ENCODE assay signal across 8 cellular contexts in genomic region chr3:129627350-129628168, GRCh38. TPM values are rescaled to one million over a fixed set of nuclear protein-coding genes. Genes with fewer than 3 reads are reported as not detected.
DNase-seq lines count a peak whose midpoint lies in the region; ATAC-seq, FAIRE-seq and TF ChIP-seq lines count a peak whose summit lies in the region.

No MANE protein-coding gene starts in this region.

- peak; percentile 94 for DNase-seq in ELF-1 (ENCODE audit: low read depth, low spot score)
- peak; percentile 46 for DNase-seq in NCI-H1436 treated with DMSO at 0.1 percent for 48 hours (lab: John Stamatoyannopoulos, UW)
- peak in 2 of 3 donors; percentile 33 to 49 for DNase-seq in T-helper 17 cell
- DNase-seq in GM12878 (ENCODE audit: low read depth, low spot score): peak; percentile 45
- peak in 45 of 51 donors; percentile 14 to 87 (median 62) for DNase-seq in hypothalamus (lab: John Stamatoyannopoulos, UW)
- peak; percentile 76 for DNase-seq in renal cortical epithelial cell (ENCODE audit: low read depth)

- intact Hi-C loops in GM12878 (cut with micrococcal nuclease; ENCODE audit: unreplicated experiment): loop anchor here (1.0 to 10.0 kb wide), 4 partner anchors 137 to 307 kb away; no protein-coding TSS in a partner anchor

- CTCF ChIA-PET in HEK293 (lab: Yijun Ruan, JAX): interaction anchor here (0.6 to 2.0 kb wide), 11 partner anchors 11 to 314 kb away, joined by 3 to 8 read pairs (median 4); no protein-coding TSS in a partner anchor
- CTCF ChIA-PET in GM12878 (lab: Yijun Ruan, JAX): interaction anchor here (0.7 to 4.3 kb wide), 22 partner anchors 10 to 1010 kb away, joined by 3 to 30 read pairs (median 4); no protein-coding TSS in a partner anchor

- POLR2A ChIA-PET in HEK293 (lab: Yijun Ruan, JAX) (no interaction called here), GM12878 (lab: Charles Lee) (interaction anchor here (0.5 to 1.9 kb wide), 2 partner anchors 228 to 265 kb away, joined by 6 read pairs; no protein-coding TSS in a partner anchor)

- BruUV-seq in GM12878 (replicated peaks; lab: Mats Ljungman, UMichigan): TSS peak; percentile 89

- SMC1A ChIA-PET in GM12878 (lab: Charles Lee; ENCODE audit: uncharacterized antibody, unreplicated experiment): interaction anchor here (0.6 to 2.1 kb wide), 10 partner anchors 10 to 266 kb away, joined by 3 to 12 read pairs (median 4); partner anchors contain the start of gene TMCC1

- WGBS in GM12878 (ENCODE audit: insufficient coverage, insufficient replicate concordance, low lambda C conversion rate, missing lambda C conversion rate): 4% methylated on average over 33 of the region's 38 CpGs

- ATAC-seq in T-helper 17 cell (peak; percentile 83), GM12878 (peak; percentile 68), HG03571 (IDR thresholded peaks at IDR 0.05; ENCODE audit: unreplicated experiment) (no peak)

- H4K20me1 ChIP-seq in GM12878 (ENCODE audit: control insufficient read depth, insufficient read depth): no peaks in the 10 kb centered on the region

- RAD21 ChIA-PET in GM12878 (lab: Charles Lee; ENCODE audit: unreplicated experiment): interaction anchor here (0.7 to 1.7 kb wide), 10 partner anchors 102 to 378 kb away, joined by 3 to 12 read pairs (median 4); partner anchors contain the start of gene COPG1

- FAIRE-seq in GM12878 (lab: Jason Lieb, UNC): peak; percentile 68

- H3K4me1 ChIP-seq in HEK293 (ENCODE audit: control insufficient read depth, insufficient read depth, low read length): peaks cover 3% of the 10 kb centered on the region; the same call in 1 of the 2 replicates
- H3K4me1 ChIP-seq in GM12878 (ENCODE audit: control insufficient read depth, insufficient read depth, low read length): no peaks in the 10 kb centered on the region; the same call in 1 of the 2 replicates

- peak overlapping the region; percentile 45; the same call in 1 of the 2 replicates for H3K4me3 ChIP-seq in HEK293 (ENCODE audit: low read depth, low read length)
- H3K4me3 ChIP-seq in GM12878: peak overlapping the region; percentile 84

- H3K36me3 Mint-ChIP-seq in T-helper 17 cell (ENCODE audit: low read depth): no peaks in the 10 kb centered on the region

- H3K27ac ChIP-seq in HEK293 (ENCODE audit: extremely low read depth, low read depth, low read length): peak overlapping the region; percentile 54; the same call in 1 of the 2 replicates
- H3K27ac ChIP-seq in GM12878 (ENCODE audit: control insufficient read depth, insufficient read depth): peak overlapping the region; percentile 65

- in situ Hi-C loops in GM12878 (cut with MboI): no loop called here

- peak; percentile 90 for TF ChIP-seq RAD21 in GM12878 (IDR thresholded peaks at IDR 0.05; ENCODE audit: insufficient read depth, low read depth, low read length)

- H3K27me3 ChIP-seq in GM12878 (replicated peaks in 1 of 2; ENCODE audit: control insufficient read depth in 2 of 2, insufficient read depth in 2 of 2, low read length in 1 of 2): no peaks in the 10 kb centered on the region; a peak in 1 of 4 replicates

- no peak for TF ChIP-seq EP300 in GM12878 (IDR thresholded peaks at IDR 0.05; ENCODE audit: borderline replicate concordance in 1 of 2, control insufficient read depth in 1 of 2, low read depth in 2 of 2, low read length in 2 of 2)

- H3K79me2 ChIP-seq in GM12878 (ENCODE audit: control insufficient read depth, insufficient read depth, low read length): no peaks in the 10 kb centered on the region; the same call in 1 of the 2 replicates

- peak overlapping the region; percentile 96 for H2AFZ ChIP-seq in GM12878 (ENCODE audit: control insufficient read depth, low read depth, low read length)

- no peak for TF ChIP-seq POLR2A in GM12878 (IDR thresholded peaks at IDR 0.05; ENCODE audit: low read depth, low read length)

- H3K36me3 ChIP-seq in HEK293 (ENCODE audit: control insufficient read depth in 2 of 2, insufficient read depth in 1 of 2, low read length in 2 of 2): no peaks in the 10 kb centered on the region
- H3K36me3 ChIP-seq in GM12878 (ENCODE audit: control insufficient read depth in 2 of 2, insufficient read depth in 2 of 2, low read length in 1 of 2): no peaks in the 10 kb centered on the region

- peak overlapping the region; percentile 66 for H3K27ac Mint-ChIP-seq in T-helper 17 cell

- H3K9ac ChIP-seq in GM12878 (ENCODE audit: control insufficient read depth, insufficient read depth, low read length): peak overlapping the region; percentile 72

- H3K9me3 ChIP-seq in HEK293 (ENCODE audit: control insufficient read depth, insufficient read depth, low read depth, low read length): no peaks in the 10 kb centered on the region
- no peaks in the 10 kb centered on the region for H3K9me3 ChIP-seq in T-helper 17 cell (ENCODE audit: control insufficient read depth, low read length, poor library complexity, severe bottlenecking)
- no peaks in the 10 kb centered on the region for H3K9me3 ChIP-seq in GM12878 (replicated peaks; ENCODE audit: control insufficient read depth, insufficient read depth, low read length)

- H3K4me1 Mint-ChIP-seq in T-helper 17 cell: peaks cover 15% of the 10 kb centered on the region

- H3K4me2 ChIP-seq in GM12878 (ENCODE audit: control insufficient read depth, insufficient read depth): peak overlapping the region; percentile 99

- TF ChIP-seq CTCF in HEK293 (tag by site-specific recombination; IDR thresholded peaks at IDR 0.05): 0 out of 2 replicates have a peak, but pooled peaks have one; percentile 32
- TF ChIP-seq CTCF in GM12878 (IDR thresholded peaks at IDR 0.05 in 2 of 3, conservative IDR thresholded peaks at IDR 0.05 in 1 of 3; ENCODE audit: control insufficient read depth in 2 of 3, extremely low read depth in 1 of 3, insufficient read depth in 1 of 3, low read depth in 3 of 3, low read length in 3 of 3): peak; percentile 85 to 92 (median 90)

- H3K27me3 Mint-ChIP-seq in T-helper 17 cell: no peaks in the 10 kb centered on the region

- H3K4me3 Mint-ChIP-seq in T-helper 17 cell: peak overlapping the region; percentile 91

TF ChIP-seq in HEK293, 187 proteins besides CTCF, POLR2A, EP300 and RAD21 (continues in another document):
- no peak for TF ChIP-seq ZNF274 (IDR thresholded peaks at IDR 0.05; ENCODE audit: low read length)
- no peak for TF ChIP-seq ZNF274 (tag by site-specific recombination; IDR thresholded peaks at IDR 0.05; ENCODE audit: borderline replicate concordance)

TF ChIP-seq in GM12878, 131 proteins besides CTCF, POLR2A, EP300 and RAD21 (continues in another document):
- TF ChIP-seq PAX5 (IDR thresholded peaks at IDR 0.05; ENCODE audit: borderline replicate concordance, low read depth, low read length): no peak
- TF ChIP-seq CBX3 (IDR thresholded peaks at IDR 0.05; ENCODE audit: borderline replicate concordance, low read depth): no peak
- no peak for TF ChIP-seq ZNF622 (IDR thresholded peaks at IDR 0.05)
- 0 out of 2 replicates have a peak, but pooled peaks have one; percentile 0 for TF ChIP-seq SMAD5 (IDR thresholded peaks at IDR 0.05; ENCODE audit: low read depth)
- TF ChIP-seq IKZF2 (IDR thresholded peaks at IDR 0.05): 0 out of 4 replicates have a peak, but pooled peaks have one; percentile 23 to 47
- peak; percentile 21; the same call in 1 of the 2 replicates for TF ChIP-seq MTA2 (IDR thresholded peaks at IDR 0.05; ENCODE audit: low read depth)
- no peak for TF ChIP-seq ZBED1 (IDR thresholded peaks at IDR 0.05; ENCODE audit: borderline replicate concordance)
- peak; percentile 47; the same call in 1 of the 2 replicates for TF ChIP-seq IKZF1 (conservative IDR thresholded peaks at IDR 0.05)
- no peak for TF ChIP-seq SMAD1 (IDR thresholded peaks at IDR 0.05; ENCODE audit: low read depth, partially characterized antibody)
- TF ChIP-seq TAF1 (IDR thresholded peaks at IDR 0.05; ENCODE audit: borderline replicate concordance, low read depth, low read length): 0 out of 2 replicates have a peak, but pooled peaks have one; percentile 23
- no peak for TF ChIP-seq BCLAF1 (IDR thresholded peaks at IDR 0.05)

RNA-seq across cellular contexts. Expression of gene PLXND1, which starts 21.1 kb away (rescaled TPM):
- total RNA-seq in T-helper 17 cell (100 to 1,000 TPM in 1 of 2 donors, 10 to 100 TPM in 1; 78.8 to 152 TPM), GM12878 (2014; rRNA removed) (0.16 TPM in 1 of 2 replicates, not detected in the other), GM12878 (2014; rRNA removed; fragmentation: Illumina TruSeq; extraction: Trizol) (not detected in 2 replicates), GM12878 (2021) (0.66 and 2.3 TPM in 2 replicates), renal cortical epithelial cell (3.1 and 29.6 TPM in 2 replicates)
- total RNA-seq in GM12878 (2013; cell fraction: nucleolus; rRNA removed): 1.1 and 1.7 TPM in 2 replicates
- 0.49 TPM for polyA plus RNA-seq in GM12878 (2011; ENCODE audit: low read depth)
- polyA plus RNA-seq in GM12878 (2011; rRNA removed) (0.01 TPM in 1 of 2 replicates, not detected in the other), GM12878 (2014; fragmentation: Illumina TruSeq; extraction: Trizol) (not detected in 2 replicates), GM12878 (2014; fragmentation: Nextera tagmentation; extraction: Ambion mirVana) (not detected), GM12878 (2014; rRNA removed) (0.08 and 0.72 TPM in 2 replicates), GM12878 (2016; fragmentation: Nextera tagmentation; extraction: Ambion mirVana) (not detected)
- 0.04 TPM in 1 of 2 replicates, not detected in the other for polyA plus RNA-seq in GM12878 (2011; cell fraction: cytosol; rRNA removed)
- 0.45 and 0.51 TPM in 2 replicates for polyA plus RNA-seq in GM12878 (2011; cell fraction: nucleus; rRNA removed)
- 0.29 and 0.51 TPM in 2 replicates for polyA plus RNA-seq in GM12878 (2012)
- 0.44 and 0.46 TPM in 2 replicates for polyA minus RNA-seq in GM12878 (2011; rRNA and poly(A)+ RNA removed)
- polyA minus RNA-seq in GM12878 (2011; cell fraction: cytosol; rRNA and poly(A)+ RNA removed): not detected in 2 replicates
- not detected in 2 replicates for polyA minus RNA-seq in GM12878 (2011; cell fraction: nucleus; rRNA and poly(A)+ RNA removed)

Comparison
In these comparisons a context has a peak if more than half of its experiments do, and no peak if none do; other contexts are left out.
1. DNase-seq: peak in every context shown above with its lines; median percentile 94 in ELF-1; 76 in renal cortical epithelial cell; 62 in hypothalamus; 46 in NCI-H1436 treated with DMSO at 0.1 percent for 48 hours; 45 in GM12878; 41 in T-helper 17 cell.